ENCODE assay signal across 18 cellular contexts in genomic region chr5:112876362-112876761, GRCh38. TPM values are rescaled to one million over a fixed set of nuclear protein-coding genes. Genes with fewer than 3 reads are reported as not detected.
A peak's percentile ranks its signal among the peaks of the same experiment; 100 is the strongest.
DNase-seq lines count a peak whose midpoint lies in the region; ATAC-seq, FAIRE-seq and TF ChIP-seq lines count a peak whose summit lies in the region.
"Had no signal": no experiment of that assay in that cellular context is flagged by ENCODE, and none has a peak within 500 bp of the region (broad histone marks: within the 10 kb centered on the region; RNA-seq: fewer than 3 reads in every experiment).

No MANE protein-coding gene starts in this region.

- H3K27ac ChIP-seq in HUES6 (ENCODE audit: low read depth, low read length) (peak overlapping the region; percentile 67; the same call in 1 of the 2 replicates), K562 (ENCODE audit: extremely low read depth, low read depth, low read length) (peak overlapping the region; percentile 7; the same call in 1 of the 3 replicates), neutrophil (peak overlapping the region; percentile 60)
- H3K27ac ChIP-seq: A549 had no signal

- no peak overlapping the region for H2AFZ ChIP-seq in K562 (ENCODE audit: low read depth, low read length)

- DNase-seq in activated T-cell treated with anti-CD3 and anti-CD28 coated beads, Interleukin-2, amount 50 U/mL, for 24 hours, result no peak
- DNase-seq in activated T-cell treated with anti-CD3 and anti-CD28 coated beads, Interleukin-2, amount 50 U/mL, for 72 hours, result no peak
- DNase-seq in K562 (ENCODE audit: extremely low read depth in 1 of 4, low spot score in 3 of 4) (no peak), HCEC 1CT (no peak), hippocampal formation (lab: John Stamatoyannopoulos, UW) (no peak), HAP-1 (ENCODE audit: low spot score in 2 of 2) (no peak)
- DNase-seq: DMS53, KBM-7, NCI-H146, NCI-H2107, NCI-H226, NCI-H526 treated with DMSO at 0.1 percent for 48 hours, PC-3 had no signal

- TF ChIP-seq CTCF in K562 (IDR thresholded peaks at IDR 0.05 in 2 of 3, conservative IDR thresholded peaks at IDR 0.05 in 1 of 3; ENCODE audit: insufficient read depth in 2 of 3, low read depth in 1 of 3, low read length in 3 of 3), result no peak
- TF ChIP-seq CTCF in neutrophil (IDR thresholded peaks at IDR 0.05), result no peak

- CTCF ChIA-PET in K562 (lab: Yijun Ruan, JAX; ENCODE audit: low intra/inter-chr PET ratio), result no interaction called here

- no peaks in the 10 kb centered on the region for H3K27me3 Mint-ChIP-seq in activated T-cell treated with anti-CD3 and anti-CD28 coated beads, Interleukin-2, amount 50 U/mL, for 24 hours
- H3K27me3 Mint-ChIP-seq in activated T-cell treated with anti-CD3 and anti-CD28 coated beads, Interleukin-2, amount 50 U/mL, for 72 hours (ENCODE audit: low read depth), result no peaks in the 10 kb centered on the region

- TF ChIP-seq EP300 in K562 (IDR thresholded peaks at IDR 0.05; ENCODE audit: low read length), result no peak

- peak overlapping the region; percentile 44 for H3K27ac Mint-ChIP-seq in activated T-cell treated with anti-CD3 and anti-CD28 coated beads, Interleukin-2, amount 50 U/mL, for 24 hours
- H3K27ac Mint-ChIP-seq in activated T-cell treated with anti-CD3 and anti-CD28 coated beads, Interleukin-2, amount 50 U/mL, for 72 hours, result no peak overlapping the region

- H3K9me3 ChIP-seq in HUES6 (ENCODE audit: control insufficient read depth, insufficient read depth, low read depth, low read length) (no peaks in the 10 kb centered on the region), K562 (replicated peaks; ENCODE audit: control insufficient read depth, insufficient read depth, low read depth, low read length) (no peaks in the 10 kb centered on the region), neutrophil (no peaks in the 10 kb centered on the region), HAP-1 (no peaks in the 10 kb centered on the region)
- H3K9me3 ChIP-seq: A549 had no signal

- H3K4me1 Mint-ChIP-seq in activated T-cell treated with anti-CD3 and anti-CD28 coated beads, Interleukin-2, amount 50 U/mL, for 24 hours (ENCODE audit: low read depth), result peaks cover 47% of the 10 kb centered on the region
- peaks cover 39% of the 10 kb centered on the region for H3K4me1 Mint-ChIP-seq in activated T-cell treated with anti-CD3 and anti-CD28 coated beads, Interleukin-2, amount 50 U/mL, for 72 hours (ENCODE audit: low read depth)

- no peak for TF ChIP-seq POLR2A in K562 (conservative IDR thresholded peaks at IDR 0.05)

- H3K9me1 ChIP-seq in K562 (ENCODE audit: control insufficient read depth, insufficient read depth, low read length), result no peaks in the 10 kb centered on the region

- peaks cover 49% of the 10 kb centered on the region for H3K36me3 ChIP-seq in HUES6 (ENCODE audit: control insufficient read depth, insufficient read depth, low read length)
- peaks cover 56% of the 10 kb centered on the region for H3K36me3 ChIP-seq in K562 (ENCODE audit: control insufficient read depth, insufficient read depth, low read length)
- H3K36me3 ChIP-seq in neutrophil, result peaks cover 47% of the 10 kb centered on the region
- H3K36me3 ChIP-seq in HAP-1 (replicated peaks), result peaks cover 45% of the 10 kb centered on the region

- H4K20me1 ChIP-seq in K562 (replicated peaks; ENCODE audit: control insufficient read depth, insufficient read depth, low read length), result peaks cover 5% of the 10 kb centered on the region

- FAIRE-seq in K562 (lab: Jason Lieb, UNC), result no peak
- FAIRE-seq: A549, GM12878, GM18507 had no signal

- POLR2A ChIA-PET in K562 (lab: Yijun Ruan, JAX), result no interaction called here

- no TSS peak for BruUV-seq in K562 (replicated peaks; lab: Mats Ljungman, UMichigan)

- peaks cover 18% of the 10 kb centered on the region for H3K4me1 ChIP-seq in HUES6 (ENCODE audit: control insufficient read depth, insufficient read depth, low read length)
- H3K4me1 ChIP-seq in K562 (replicated peaks in 1 of 2; ENCODE audit: control insufficient read depth in 2 of 2, insufficient read depth in 2 of 2, low read length in 2 of 2), result peaks cover 0 to 16% of the 10 kb centered on the region in 2 experiments; a peak in 3 of 5 replicates
- peaks cover 38% of the 10 kb centered on the region in 2 experiments for H3K4me1 ChIP-seq in neutrophil (ENCODE audit: control insufficient read depth in 1 of 2, insufficient read depth in 1 of 2, low read depth in 1 of 2, low read length in 1 of 2)
- H3K4me1 ChIP-seq in HAP-1, result no peaks in the 10 kb centered on the region; the same call in none of the 2 replicates

- H3K27me3 ChIP-seq in HUES6 (ENCODE audit: control insufficient read depth, insufficient read depth, low read length) (no peaks in the 10 kb centered on the region), K562 (ENCODE audit: control insufficient read depth in 2 of 2, insufficient read depth in 2 of 2, low read length in 2 of 2) (no peaks in the 10 kb centered on the region), neutrophil (no peaks in the 10 kb centered on the region), HAP-1 (ENCODE audit: low read depth) (no peaks in the 10 kb centered on the region)

- no peak overlapping the region for H3K4me2 ChIP-seq in K562 (ENCODE audit: insufficient read depth, low read length)
- H3K4me2 ChIP-seq: A549 had no signal

- no peak for TF ChIP-seq RAD21 in K562 (CRISPR knock-in tag; conservative IDR thresholded peaks at IDR 0.05 in 1 of 2, IDR thresholded peaks at IDR 0.05 in 1 of 2)

- H3K4me3 ChIP-seq in HUES6 (ENCODE audit: low read depth, low read length) (no peak overlapping the region), K562 (no peak overlapping the region), neutrophil (ENCODE audit: low read depth in 1 of 2, low read length in 1 of 2) (no peak overlapping the region), HAP-1 (no peak overlapping the region)
- H3K4me3 ChIP-seq: A549, GM12878 had no signal

- intact Hi-C loops in K562 (cut with micrococcal nuclease), result loop anchor here (5.0 kb wide), 1 partner anchor 41 kb away; no protein-coding TSS in a partner anchor

- H3K9me3 Mint-ChIP-seq in activated T-cell treated with anti-CD3 and anti-CD28 coated beads, Interleukin-2, amount 50 U/mL, for 24 hours, result no peaks in the 10 kb centered on the region
- H3K9me3 Mint-ChIP-seq in activated T-cell treated with anti-CD3 and anti-CD28 coated beads, Interleukin-2, amount 50 U/mL, for 72 hours, result no peaks in the 10 kb centered on the region

- no peak for ATAC-seq in activated T-cell treated with anti-CD3 and anti-CD28 coated beads, Interleukin-2, amount 50 U/mL, for 72 hours (replicated peaks in 1 of 2)
- no peak for ATAC-seq in K562
- ATAC-seq: GM12878, PC-3 had no signal

- in situ Hi-C loops in K562 (cut with MboI), result no loop called here
- in situ Hi-C loops in HAP-1 (cut with MboI; ENCODE audit: low sequenced_read_pairs), result no loop called here

- H3K9ac ChIP-seq in HUES6 (ENCODE audit: low read length) (no peak overlapping the region), K562 (ENCODE audit: insufficient read depth in 1 of 2, low read depth in 2 of 2, low read length in 2 of 2) (no peak overlapping the region)

- peaks cover 73% of the 10 kb centered on the region for H3K36me3 Mint-ChIP-seq in activated T-cell treated with anti-CD3 and anti-CD28 coated beads, Interleukin-2, amount 50 U/mL, for 24 hours (ENCODE audit: low read depth)
- H3K36me3 Mint-ChIP-seq in activated T-cell treated with anti-CD3 and anti-CD28 coated beads, Interleukin-2, amount 50 U/mL, for 72 hours (ENCODE audit: insufficient read depth in 2 of 2), result peaks cover 13 to 34% of the 10 kb centered on the region in 2 donors

- 57% methylated on average over 2 of the region's 2 CpGs for WGBS in K562 (ENCODE audit: insufficient coverage, low coverage, missing lambda C conversion rate)

- peaks cover 3% of the 10 kb centered on the region; the same call in 1 of the 3 replicates for H3K79me2 ChIP-seq in K562 (ENCODE audit: control insufficient read depth, insufficient read depth, low read length)

- H3K4me3 Mint-ChIP-seq in activated T-cell treated with anti-CD3 and anti-CD28 coated beads, Interleukin-2, amount 50 U/mL, for 24 hours, result no peak overlapping the region
- no peak overlapping the region for H3K4me3 Mint-ChIP-seq in activated T-cell treated with anti-CD3 and anti-CD28 coated beads, Interleukin-2, amount 50 U/mL, for 72 hours

RNA-seq across cellular contexts. Expression of gene SRP19, which starts 15.3 kb away (rescaled TPM):
- 10 to 100 TPM; 41.4 to 47.6 TPM for total RNA-seq in activated T-cell treated with anti-CD3 and anti-CD28 coated beads, Interleukin-2, amount 50 U/mL, for 72 hours
- total RNA-seq in K562 (2011; cell fraction: chromatin; rRNA removed; ENCODE audit: low replicate concordance), result 29.6 and 86.1 TPM in 2 replicates
- total RNA-seq in K562 (2011; cell fraction: nucleolus; rRNA removed), result 14.9 and 19.2 TPM in 2 replicates
- total RNA-seq in K562 (2011; cell fraction: nucleoplasm; rRNA removed), result 35.4 and 59.2 TPM in 2 replicates
- total RNA-seq in K562 (2014; rRNA removed), result 55.3 and 78.4 TPM in 2 replicates
- total RNA-seq in K562 (2014; rRNA removed; fragmentation: Illumina TruSeq; extraction: Trizol), result 146 and 163 TPM in 2 replicates
- 143 and 155 TPM in 2 replicates for total RNA-seq in K562 (2015; rRNA removed; fragmentation: Illumina TruSeq; extraction: Trizol)
- 52.3 and 52.5 TPM in 2 replicates for total RNA-seq in K562 (2021)
- polyA plus RNA-seq in K562 (2011; rRNA removed), result 63.0 and 88.7 TPM in 2 replicates
- 7.6 and 19.4 TPM in 2 replicates for polyA plus RNA-seq in K562 (2011; cell fraction: cytosol; rRNA removed)
- 13.6 and 22.5 TPM in 2 replicates for polyA plus RNA-seq in K562 (2011; cell fraction: nucleus; rRNA removed)
- 76.5 and 93.7 TPM in 2 replicates for polyA plus RNA-seq in K562 (2012)
- 137 and 159 TPM in 2 replicates for polyA plus RNA-seq in K562 (2014; fragmentation: Illumina TruSeq; extraction: Trizol)
- 100 to 1,000 TPM; 287 to 357 TPM for polyA plus RNA-seq in K562 (2014; fragmentation: Nextera tagmentation; extraction: Ambion mirVana)
- 109 and 138 TPM in 2 replicates for polyA plus RNA-seq in K562 (2014; rRNA removed)
- polyA minus RNA-seq in K562 (2011; rRNA and poly(A)+ RNA removed), result 34.8 and 47.2 TPM in 2 replicates
- 6.0 and 21.6 TPM in 2 replicates for polyA minus RNA-seq in K562 (2011; cell fraction: cytosol; rRNA and poly(A)+ RNA removed)
- 9.3 and 20.5 TPM in 2 replicates for polyA minus RNA-seq in K562 (2011; cell fraction: nucleus; rRNA and poly(A)+ RNA removed)

RNA-seq across cellular contexts. Expression of gene REEP5, which starts 45.7 kb away (rescaled TPM):
- total RNA-seq in activated T-cell treated with anti-CD3 and anti-CD28 coated beads, Interleukin-2, amount 50 U/mL, for 72 hours, result 10 to 100 TPM; 51.0 to 63.8 TPM
- 38.2 and 76.7 TPM in 2 replicates for total RNA-seq in K562 (2011; cell fraction: chromatin; rRNA removed; ENCODE audit: low replicate concordance)
- 120 and 131 TPM in 2 replicates for total RNA-seq in K562 (2011; cell fraction: nucleolus; rRNA removed)
- total RNA-seq in K562 (2011; cell fraction: nucleoplasm; rRNA removed), result 54.9 and 77.7 TPM in 2 replicates
- total RNA-seq in K562 (2014; rRNA removed), result 17.5 and 34.9 TPM in 2 replicates
- 17.3 and 17.4 TPM in 2 replicates for total RNA-seq in K562 (2014; rRNA removed; fragmentation: Illumina TruSeq; extraction: Trizol)
- 13.8 and 14.7 TPM in 2 replicates for total RNA-seq in K562 (2015; rRNA removed; fragmentation: Illumina TruSeq; extraction: Trizol)
- total RNA-seq in K562 (2021), result 36.3 and 39.2 TPM in 2 replicates
- polyA plus RNA-seq in K562 (2011; rRNA removed), result 84.8 and 84.9 TPM in 2 replicates
- polyA plus RNA-seq in K562 (2011; cell fraction: cytosol; rRNA removed), result 66.6 and 67.4 TPM in 2 replicates
- 43.3 and 49.6 TPM in 2 replicates for polyA plus RNA-seq in K562 (2011; cell fraction: nucleus; rRNA removed)
- 32.9 and 33.5 TPM in 2 replicates for polyA plus RNA-seq in K562 (2012)
- polyA plus RNA-seq in K562 (2014; fragmentation: Illumina TruSeq; extraction: Trizol), result 25.3 and 30.4 TPM in 2 replicates
- polyA plus RNA-seq in K562 (2014; fragmentation: Nextera tagmentation; extraction: Ambion mirVana), result 100 to 1,000 TPM; 100 to 102 TPM
- polyA plus RNA-seq in K562 (2014; rRNA removed), result 36.0 and 58.0 TPM in 2 replicates
- polyA minus RNA-seq in K562 (2011; rRNA and poly(A)+ RNA removed), result 50.5 and 69.1 TPM in 2 replicates
- 20.9 and 37.0 TPM in 2 replicates for polyA minus RNA-seq in K562 (2011; cell fraction: cytosol; rRNA and poly(A)+ RNA removed)
- 19.0 and 31.1 TPM in 2 replicates for polyA minus RNA-seq in K562 (2011; cell fraction: nucleus; rRNA and poly(A)+ RNA removed)

Comparison
In these comparisons a context has a peak if more than half of its experiments do, and no peak if none do; other contexts are left out.
1. H3K27ac ChIP-seq: peak in every context shown above with its lines; median percentile 67 in HUES6; 60 in neutrophil; 7 in K562.